In the genomic region with DNA sequence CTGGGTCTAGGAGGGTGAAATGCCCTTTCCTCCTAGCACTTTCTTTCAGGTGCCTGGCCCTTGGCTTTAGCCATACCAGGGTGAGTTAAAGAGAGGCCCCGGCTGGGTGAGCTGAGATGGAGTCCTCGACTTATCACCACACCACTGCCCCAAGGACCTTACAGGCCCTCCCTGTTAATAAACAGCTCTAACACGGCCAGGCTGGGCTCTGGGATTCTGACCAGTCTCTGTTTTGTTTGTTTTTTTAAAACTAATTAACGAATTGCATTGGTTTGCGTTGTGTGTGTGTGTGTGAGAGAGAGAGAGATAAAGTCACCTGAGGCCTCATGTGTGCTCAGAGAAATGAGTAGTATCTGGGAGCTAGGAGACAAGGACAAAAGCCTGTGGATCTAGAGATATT, we compare ENCODE assay signal across 1 cellular context.
TF ChIP-seq lines count a peak whose summit lies in the region.

No MANE protein-coding gene starts in this region.

TF ChIP-seq in SK-N-SH treated with all-trans-retinoic acid at 6 μM for 48 hours, 23 proteins besides CTCF, POLR2A, EP300 and RAD21 (continued from another document):
- TF ChIP-seq, protein P1, sequence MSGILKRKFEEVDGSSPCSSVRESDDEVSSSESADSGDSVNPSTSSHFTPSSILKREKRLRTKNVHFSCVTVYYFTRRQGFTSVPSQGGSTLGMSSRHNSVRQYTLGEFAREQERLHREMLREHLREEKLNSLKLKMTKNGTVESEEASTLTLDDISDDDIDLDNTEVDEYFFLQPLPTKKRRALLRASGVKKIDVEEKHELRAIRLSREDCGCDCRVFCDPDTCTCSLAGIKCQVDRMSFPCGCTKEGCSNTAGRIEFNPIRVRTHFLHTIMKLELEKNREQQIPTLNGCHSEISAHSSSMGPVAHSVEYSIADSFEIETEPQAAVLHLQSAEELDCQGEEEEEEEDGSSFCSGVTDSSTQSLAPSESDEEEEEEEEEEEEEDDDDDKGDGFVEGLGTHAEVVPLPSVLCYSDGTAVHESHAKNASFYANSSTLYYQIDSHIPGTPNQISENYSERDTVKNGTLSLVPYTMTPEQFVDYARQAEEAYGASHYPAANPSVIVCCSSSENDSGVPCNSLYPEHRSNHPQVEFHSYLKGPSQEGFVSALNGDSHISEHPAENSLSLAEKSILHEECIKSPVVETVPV (CRISPR knock-in tag; IDR thresholded peaks at IDR 0.05) = no peak
TF ChIP-seq in SK-N-SH treated with all-trans-retinoic acid at 6 μM for 48 hours: peak in this region for 0.
